8 cellular contexts compared by ENCODE assay signal in the genomic region with DNA sequence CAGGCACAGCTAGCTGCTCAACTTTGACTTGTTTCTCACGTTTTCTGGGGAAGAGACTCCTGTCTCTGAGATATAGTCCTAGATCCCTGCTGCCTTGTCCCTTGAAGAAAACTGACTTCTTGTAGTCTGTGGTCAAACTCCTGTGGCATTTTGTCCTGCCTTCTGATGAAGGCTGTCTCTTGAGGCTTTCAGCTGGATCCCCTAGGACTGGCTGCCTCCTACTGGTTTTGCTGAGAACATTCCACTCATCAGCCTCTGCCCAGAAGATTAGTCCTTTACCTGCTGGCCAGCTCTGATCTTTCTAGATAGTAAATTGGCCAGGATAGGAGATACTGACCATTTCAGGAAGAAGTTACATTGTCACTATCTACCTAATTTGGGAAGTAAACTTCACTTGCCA.
A peak's percentile ranks its signal among the peaks of the same experiment; 100 is the strongest.
DNase-seq lines count a peak whose midpoint lies in the region; ATAC-seq and TF ChIP-seq lines count a peak whose summit lies in the region.

No MANE protein-coding gene starts in this region.

- DNase-seq in iris pigment epithelial cell (ENCODE audit: low read depth) (peak; percentile 33), left ventricle myocardium superior (no peak), left ventricle myocardium inferior (no peak), NCI-H1436 treated with DMSO at 0.1 percent for 48 hours (lab: John Stamatoyannopoulos, UW) (no peak)

- TF ChIP-seq CTCF in GM12875 (IDR thresholded peaks at IDR 0.05; ENCODE audit: borderline replicate concordance, insufficient read depth, low read depth, low read length) = peak; percentile 71
- peak; percentile 89 for TF ChIP-seq CTCF in OCI-LY1 (IDR thresholded peaks at IDR 0.05; ENCODE audit: low read length)
- TF ChIP-seq CTCF in left ventricle myocardium inferior (IDR thresholded peaks at IDR 0.05; ENCODE audit: borderline replicate concordance) = no peak

- intact Hi-C loops in left ventricle myocardium superior (cut with micrococcal nuclease) (no loop called here), left ventricle myocardium inferior (cut with micrococcal nuclease) (no loop called here)

- H2AFZ ChIP-seq in OCI-LY1 (ENCODE audit: low read length) = no peak overlapping the region

- H3K4me1 ChIP-seq in OCI-LY1 (ENCODE audit: insufficient read depth, low read length, severe bottlenecking) (peaks cover 16% of the 10 kb centered on the region), left ventricle myocardium inferior (no peaks in the 10 kb centered on the region)

- no peaks in the 10 kb centered on the region for H3K36me3 ChIP-seq in OCI-LY1 (ENCODE audit: insufficient read depth, low read length)
- H3K36me3 ChIP-seq in left ventricle myocardium inferior = no peaks in the 10 kb centered on the region

- H3K9me2 ChIP-seq in OCI-LY1 (ENCODE audit: low read depth, low read length) = no peaks in the 10 kb centered on the region

- 0 out of 2 replicates have a peak, but pooled peaks cover 2% of the 10 kb centered on the region for H3K9me3 ChIP-seq in OCI-LY1 (ENCODE audit: low read length)
- peaks cover 38% of the 10 kb centered on the region for H3K9me3 ChIP-seq in left ventricle myocardium inferior (replicated peaks)

- H3K27ac ChIP-seq in OCI-LY1 (ENCODE audit: low read depth, low read length, poor library complexity, severe bottlenecking) = no peak overlapping the region
- H3K27ac ChIP-seq in left ventricle myocardium inferior (replicated peaks) = no peak overlapping the region

- H3K4me2 ChIP-seq in OCI-LY1 (ENCODE audit: low read length) = no peak overlapping the region

- ATAC-seq in GM21786 (IDR thresholded peaks at IDR 0.05; ENCODE audit: unreplicated experiment) = peak; percentile 82
- ATAC-seq in left ventricle myocardium superior = no peak
- no peak for ATAC-seq in HG03280 (IDR thresholded peaks at IDR 0.05; ENCODE audit: unreplicated experiment)

- no peaks in the 10 kb centered on the region for H4K20me1 ChIP-seq in OCI-LY1 (ENCODE audit: insufficient read depth, low read length)

- H3K27me3 ChIP-seq in OCI-LY1 (ENCODE audit: insufficient read depth, low read length) (no peaks in the 10 kb centered on the region), left ventricle myocardium inferior (ENCODE audit: low read depth) (no peaks in the 10 kb centered on the region)

- no peak overlapping the region for H3K4me3 ChIP-seq in GM12875 (ENCODE audit: low read depth, low read length)
- no peak overlapping the region for H3K4me3 ChIP-seq in OCI-LY1 (ENCODE audit: low read depth, low read length, poor library complexity, severe bottlenecking)
- H3K4me3 ChIP-seq in left ventricle myocardium inferior = no peak overlapping the region

- H3K79me2 ChIP-seq in OCI-LY1 (ENCODE audit: insufficient read depth, low read length) = no peaks in the 10 kb centered on the region

- no peaks in the 10 kb centered on the region for H3F3A ChIP-seq in OCI-LY1 (ENCODE audit: insufficient read depth, low read length)

- no peak overlapping the region; the same call in 1 of the 2 replicates for H3K9ac ChIP-seq in OCI-LY1 (ENCODE audit: low read length)
